26 cellular contexts compared by ENCODE assay signal in genomic region chr13:91046715-91047327, GRCh38.
DNase-seq lines count a peak whose midpoint lies in the region; ATAC-seq and TF ChIP-seq lines count a peak whose summit lies in the region.
"Had no signal": no experiment of that assay in that cellular context is flagged by ENCODE, and none has a peak within 500 bp of the region (broad histone marks: within the 10 kb centered on the region; RNA-seq: fewer than 3 reads in every experiment).

No MANE protein-coding gene starts in this region.

- H3K27me3 Mint-ChIP-seq in osteocyte (ENCODE audit: unreplicated experiment): no peaks in the 10 kb centered on the region
- H3K27me3 Mint-ChIP-seq in activated CD8-positive, alpha-beta T cell treated with anti-CD3 and anti-CD28 coated beads for 36 hours: no peaks in the 10 kb centered on the region
- H3K27me3 Mint-ChIP-seq: activated naive CD8-positive, alpha-beta T cell treated with anti-CD3 and anti-CD28 coated beads, Interleukin-2, amount 10 ng/mL, durations not matched to agents 7 days and 5 days; CD4-positive, CD25-positive, alpha-beta regulatory T cell had no signal

- no peak overlapping the region for H3K27ac Mint-ChIP-seq in osteocyte (ENCODE audit: unreplicated experiment)
- H3K27ac Mint-ChIP-seq in activated CD8-positive, alpha-beta T cell treated with anti-CD3 and anti-CD28 coated beads for 36 hours: no peak overlapping the region
- H3K27ac Mint-ChIP-seq: activated naive CD8-positive, alpha-beta T cell treated with anti-CD3 and anti-CD28 coated beads, Interleukin-2, amount 10 ng/mL, durations not matched to agents 7 days and 5 days; activated T-helper 2 cell treated with anti-CD3 and anti-CD28 coated beads, Interferon-gamma antibody, Interleukin-2, Interleukin-4, amounts not matched to agents 10 μg/mL and 5 μg/mL and 100 μg/mL, durations not matched to agents 14 hours and 24 hours and 36 hours; CD4-positive, CD25-positive, alpha-beta regulatory T cell; HFFc6; mesothelial cell of epicardium; natural killer cell had no signal

- no peaks in the 10 kb centered on the region for H3K4me1 Mint-ChIP-seq in osteocyte (ENCODE audit: unreplicated experiment)
- no peaks in the 10 kb centered on the region for H3K4me1 Mint-ChIP-seq in activated CD8-positive, alpha-beta T cell treated with anti-CD3 and anti-CD28 coated beads for 36 hours (ENCODE audit: low read depth)
- H3K4me1 Mint-ChIP-seq: activated naive CD8-positive, alpha-beta T cell treated with anti-CD3 and anti-CD28 coated beads, Interleukin-2, amount 10 ng/mL, durations not matched to agents 7 days and 5 days; CD4-positive, CD25-positive, alpha-beta regulatory T cell; natural killer cell had no signal

- ATAC-seq in HG03457 (IDR thresholded peaks at IDR 0.05; ENCODE audit: unreplicated experiment): no peak
- no peak for ATAC-seq in activated CD8-positive, alpha-beta T cell treated with anti-CD3 and anti-CD28 coated beads for 36 hours
- ATAC-seq: natural killer cell had no signal

- no peak overlapping the region for H3K4me3 Mint-ChIP-seq in osteocyte (ENCODE audit: unreplicated experiment)
- H3K4me3 Mint-ChIP-seq in activated CD8-positive, alpha-beta T cell treated with anti-CD3 and anti-CD28 coated beads for 36 hours: no peak overlapping the region
- H3K4me3 Mint-ChIP-seq: activated naive CD8-positive, alpha-beta T cell treated with anti-CD3 and anti-CD28 coated beads, Interleukin-2, amount 10 ng/mL, durations not matched to agents 7 days and 5 days; CD4-positive, CD25-positive, alpha-beta regulatory T cell; HFFc6; mesothelial cell of epicardium; natural killer cell had no signal

- H3K9me3 Mint-ChIP-seq in osteocyte (ENCODE audit: unreplicated experiment): no peaks in the 10 kb centered on the region
- H3K9me3 Mint-ChIP-seq in activated CD8-positive, alpha-beta T cell treated with anti-CD3 and anti-CD28 coated beads for 36 hours: peaks cover 3% of the 10 kb centered on the region
- H3K9me3 Mint-ChIP-seq: activated naive CD8-positive, alpha-beta T cell treated with anti-CD3 and anti-CD28 coated beads, Interleukin-2, amount 10 ng/mL, durations not matched to agents 7 days and 5 days had no signal

- intact Hi-C loops in activated CD8-positive, alpha-beta T cell treated with anti-CD3 and anti-CD28 coated beads for 36 hours (cut with micrococcal nuclease): no loop called here

- no peaks in the 10 kb centered on the region for H3K36me3 Mint-ChIP-seq in osteocyte (ENCODE audit: unreplicated experiment)
- no peaks in the 10 kb centered on the region for H3K36me3 Mint-ChIP-seq in activated CD8-positive, alpha-beta T cell treated with anti-CD3 and anti-CD28 coated beads for 36 hours (ENCODE audit: low read depth)
- H3K36me3 Mint-ChIP-seq: activated naive CD8-positive, alpha-beta T cell treated with anti-CD3 and anti-CD28 coated beads, Interleukin-2, amount 10 ng/mL, durations not matched to agents 7 days and 5 days; CD4-positive, CD25-positive, alpha-beta regulatory T cell; mesothelial cell of epicardium; natural killer cell had no signal

- DNase-seq in G401 (ENCODE audit: low spot score): peak; percentile 29
- peak; percentile 49 for DNase-seq in SK-N-DZ (ENCODE audit: low spot score)
- no peak for DNase-seq in epithelial cell of proximal tubule (ENCODE audit: low read depth)
- DNase-seq in osteocyte (ENCODE audit: extremely low spot score, unreplicated experiment): no peak
- no peak for DNase-seq in activated CD8-positive, alpha-beta T cell treated with anti-CD3 and anti-CD28 coated beads for 36 hours
- no peak for DNase-seq in C1 segment of cervical spinal cord (lab: John Stamatoyannopoulos, UW)
- no peak for DNase-seq in NCI-H2196 treated with DMSO at 0.1 percent for 48 hours (lab: John Stamatoyannopoulos, UW; ENCODE audit: unreplicated experiment)
- DNase-seq: activated CD4-positive, alpha-beta T cell treated with anti-CD3 and anti-CD28 coated beads, Interleukin-2, amount 50 U/mL, for 1 hour; activated CD8-positive, alpha-beta memory T cell treated with anti-CD3 and anti-CD28 coated beads, Interleukin-2, amount 50 U/mL, for 4 hours; activated naive CD8-positive, alpha-beta T cell treated with anti-CD3 and anti-CD28 coated beads, Interleukin-2, amount 10 ng/mL, durations not matched to agents 7 days and 5 days; CD4-positive, CD25-positive, alpha-beta regulatory T cell; cortex of kidney; DMS 273 treated with DMSO at 0.1 percent for 48 hours; GDM1; HFFc6; left cardiac atrium; natural killer cell; NCI-H1048; NCI-H2029; NCI-H446 treated with DMSO at 0.1 percent for 48 hours; T-helper 2 cell; uterus had no signal

- TF ChIP-seq CTCF in epithelial cell of proximal tubule (conservative IDR thresholded peaks at IDR 0.05; ENCODE audit: low read depth, low read length): peak; percentile 37
- TF ChIP-seq CTCF in osteocyte (IDR thresholded peaks at IDR 0.05): peak; percentile 9
- no peak for TF ChIP-seq CTCF in activated CD8-positive, alpha-beta T cell treated with anti-CD3 and anti-CD28 coated beads for 36 hours (IDR thresholded peaks at IDR 0.05)

- POLR2A ChIA-PET in activated CD8-positive, alpha-beta T cell treated with anti-CD3 and anti-CD28 coated beads for 36 hours (lab: Charles Lee): no interaction called here

- in situ Hi-C loops in G401 (cut with HindIII; ENCODE audit: low sequenced_read_pairs): no loop called here

- CTCF ChIA-PET in activated CD8-positive, alpha-beta T cell treated with anti-CD3 and anti-CD28 coated beads for 36 hours (lab: Charles Lee): no interaction called here

- no peak overlapping the region for H3K4me3 ChIP-seq in epithelial cell of proximal tubule (ENCODE audit: low read depth, low read length)
- H3K4me3 ChIP-seq: SJSA1, uterus had no signal

Comparison
In these comparisons a context has a peak if more than half of its experiments do, and no peak if none do; other contexts are left out.
1. DNase-seq: peak in G401 (single experiment) and SK-N-DZ (single experiment); none in epithelial cell of proximal tubule (single experiment), osteocyte (single experiment), activated CD8-positive, alpha-beta T cell treated with anti-CD3 and anti-CD28 coated beads for 36 hours (single experiment), C1 segment of cervical spinal cord (0 of 14) and NCI-H2196 treated with DMSO at 0.1 percent for 48 hours (single experiment).